ENCODE assay signal across 8 cellular contexts in the genomic region with DNA sequence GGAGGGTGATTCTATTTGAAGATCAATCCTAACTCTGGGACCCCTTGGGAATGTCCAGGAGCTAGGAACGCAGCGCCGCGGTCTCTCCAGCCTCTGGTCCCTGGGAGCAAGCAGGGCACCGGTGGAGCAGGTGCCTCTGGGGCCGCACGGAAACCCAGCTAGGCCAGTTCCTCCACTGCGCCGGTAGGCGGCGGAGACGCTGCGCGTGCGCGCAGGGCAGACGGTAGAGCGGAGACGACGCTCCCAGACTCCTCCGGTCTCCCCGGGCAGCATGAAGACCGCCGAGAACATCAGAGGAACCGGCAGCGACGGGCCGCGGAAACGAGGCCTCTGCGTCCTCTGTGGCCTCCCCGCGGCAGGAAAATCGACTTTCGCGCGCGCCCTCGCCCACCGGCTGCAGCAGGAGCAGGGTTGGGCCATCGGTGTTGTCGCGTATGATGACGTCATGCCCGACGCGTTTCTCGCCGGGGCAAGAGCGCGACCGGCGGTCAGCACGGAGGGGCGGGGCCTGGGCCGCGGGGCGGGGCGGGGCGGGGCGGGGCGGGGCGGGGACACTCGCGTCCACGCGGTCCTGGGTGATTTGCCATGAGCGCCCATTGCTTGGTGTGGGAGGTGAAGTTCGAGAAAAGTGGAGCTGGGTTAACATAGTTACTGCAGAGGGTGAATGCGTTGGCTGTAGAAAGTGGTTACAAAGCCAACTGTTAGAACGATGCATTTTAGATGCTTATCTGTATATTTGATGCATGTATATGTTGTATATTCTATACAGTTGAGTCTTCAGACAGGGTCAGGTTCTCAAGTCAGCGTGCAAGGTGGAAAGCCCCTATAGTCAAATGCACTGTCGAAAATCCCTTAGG. TPM values are rescaled to one million over a fixed set of nuclear protein-coding genes. Genes with fewer than 3 reads are reported as not detected.
DNase-seq lines count a peak whose midpoint lies in the region; ATAC-seq, FAIRE-seq and TF ChIP-seq lines count a peak whose summit lies in the region.

A gene with protein sequence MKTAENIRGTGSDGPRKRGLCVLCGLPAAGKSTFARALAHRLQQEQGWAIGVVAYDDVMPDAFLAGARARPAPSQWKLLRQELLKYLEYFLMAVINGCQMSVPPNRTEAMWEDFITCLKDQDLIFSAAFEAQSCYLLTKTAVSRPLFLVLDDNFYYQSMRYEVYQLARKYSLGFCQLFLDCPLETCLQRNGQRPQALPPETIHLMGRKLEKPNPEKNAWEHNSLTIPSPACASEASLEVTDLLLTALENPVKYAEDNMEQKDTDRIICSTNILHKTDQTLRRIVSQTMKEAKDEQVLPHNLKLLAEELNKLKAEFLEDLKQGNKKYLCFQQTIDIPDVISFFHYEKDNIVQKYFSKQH (plus strand): TSS at position 193 of the 857 bp plus-strand sequence. CDS start 79 bp downstream, at position 272.

- intact Hi-C loops in cardiac septum (cut with DNase I) (loop anchor here (1.0 kb wide), 1 partner anchor 28 kb away; a partner anchor contains a TSS), transverse colon (cut with DNase I; ENCODE audit: low total_unique reads) (loop anchor here (1.0 kb wide), 1 partner anchor 29 kb away; a partner anchor contains a TSS)

- peaks cover 3% of the 10 kb centered on the region for H3K79me1 ChIP-seq in trophoblast cell (ENCODE audit: low read length)

- H3K9ac ChIP-seq in SU-DHL-6 (ENCODE audit: low read length) (peak within 1 kb of the TSS; percentile 76), adipocyte (ENCODE audit: low read length) (peak within 1 kb of the TSS; percentile 92), trophoblast cell (ENCODE audit: low read length) (peak within 1 kb of the TSS; percentile 95)

- TF ChIP-seq CTCF in SU-DHL-6 (IDR thresholded peaks at IDR 0.05; ENCODE audit: insufficient read depth, low read length, poor library complexity, severe bottlenecking) (peak; percentile 54), transverse colon (IDR thresholded peaks at IDR 0.05) (peak; percentile 96 to 100 (median 99))

- peak within 1 kb of the TSS; percentile 98 for H3K4me2 ChIP-seq in SU-DHL-6 (ENCODE audit: low read depth, low read length, poor library complexity, severe bottlenecking)
- peak within 1 kb of the TSS; percentile 81 for H3K4me2 ChIP-seq in trophoblast cell (ENCODE audit: low read length)

- H3K36me3 ChIP-seq in SU-DHL-6 (ENCODE audit: low read length) (no peaks in the 10 kb centered on the region), adipocyte (ENCODE audit: control insufficient read depth, insufficient read depth, low read length, severe bottlenecking) (peaks cover 5% of the 10 kb centered on the region), trophoblast cell (ENCODE audit: control insufficient read depth in 1 of 2, insufficient read depth in 2 of 2, low read length in 2 of 2) (no peaks in the 10 kb centered on the region), transverse colon (no peaks in the 10 kb centered on the region)

- TF ChIP-seq POLR2A in GM12891 (IDR thresholded peaks at IDR 0.05; ENCODE audit: low read depth, low read length) = peak; percentile 83
- peak; percentile 78 for TF ChIP-seq POLR2A in transverse colon (IDR thresholded peaks at IDR 0.05)

- DNase-seq in GM12891 (ENCODE audit: insufficient read length, low spot score) (peak; percentile 91), NCI-H1417 (lab: John Stamatoyannopoulos, UW) (peak; percentile 79 to 93 (median 90)), adipocyte (ENCODE audit: low read depth) (peak; percentile 97), cardiac septum (ENCODE audit: low spot score) (peak; percentile 95), trophoblast cell (peak; percentile 87 to 92), transverse colon (peak; percentile 93)

- H2AK5ac ChIP-seq in trophoblast cell (ENCODE audit: low read length) = no peak within 1 kb of the TSS

- H2BK5ac ChIP-seq in trophoblast cell (ENCODE audit: low read depth, low read length, poor library complexity) = peak within 1 kb of the TSS; percentile 91

- H3K9me3 ChIP-seq in SU-DHL-6 (ENCODE audit: insufficient read depth, low read length) (no peaks in the 10 kb centered on the region), adipocyte (ENCODE audit: control insufficient read depth, low read length) (no peaks in the 10 kb centered on the region), trophoblast cell (ENCODE audit: insufficient read depth, low read depth, low read length) (no peaks in the 10 kb centered on the region), transverse colon (no peaks in the 10 kb centered on the region)

- H3K4me3 ChIP-seq in SU-DHL-6 (ENCODE audit: insufficient read depth, low read length, poor library complexity, severe bottlenecking) = peak within 1 kb of the TSS; percentile 73
- peak within 1 kb of the TSS; percentile 90 for H3K4me3 ChIP-seq in adipocyte (ENCODE audit: low read length)
- H3K4me3 ChIP-seq in trophoblast cell (ENCODE audit: low read depth, low read length) = peak within 1 kb of the TSS; percentile 97
- H3K4me3 ChIP-seq in transverse colon = peak within 1 kb of the TSS; percentile 54 to 94 (median 76)

- peaks cover 14% of the 10 kb centered on the region for H3K4me1 ChIP-seq in adipocyte (ENCODE audit: control insufficient read depth, insufficient read depth, low read length)
- peaks cover 4% of the 10 kb centered on the region in 2 experiments for H3K4me1 ChIP-seq in trophoblast cell (ENCODE audit: control insufficient read depth in 1 of 2, insufficient read depth in 2 of 2, low read length in 2 of 2)
- peaks cover 5 to 14% (median 8%) of the 10 kb centered on the region in 4 donors for H3K4me1 ChIP-seq in transverse colon

- no peaks in the 10 kb centered on the region for H4K20me1 ChIP-seq in SU-DHL-6 (ENCODE audit: low read depth, low read length)

- peak within 1 kb of the TSS; percentile 99 for H2AFZ ChIP-seq in SU-DHL-6 (ENCODE audit: low read depth, low read length, severe bottlenecking)
- H2AFZ ChIP-seq in trophoblast cell (ENCODE audit: insufficient read depth, low read length, poor library complexity) = peak within 1 kb of the TSS; percentile 96

- peak within 1 kb of the TSS; percentile 98 for H4K8ac ChIP-seq in trophoblast cell (ENCODE audit: low read depth, low read length)

- H2BK12ac ChIP-seq in trophoblast cell (ENCODE audit: low read length) = peak within 1 kb of the TSS; percentile 37

- WGBS in trophoblast cell (ENCODE audit: extremely low coverage, insufficient coverage, insufficient read length) = no CpG with 5 or more reads among the region's 73 CpGs
- 1 to 4% methylated on average over 9 to 60 of the region's 73 CpGs for WGBS in transverse colon (ENCODE audit: low coverage in 1 of 2), 2 donors

- in situ Hi-C loops in transverse colon (cut with MboI; ENCODE audit: low pct_ligation_motif_present in 1 of 4, low pct_unique_long_range_greater_than_20kb in 1 of 4, low sequenced_read_pairs in 3 of 4) = no loop called here

- H3K4ac ChIP-seq in trophoblast cell (ENCODE audit: low read depth, low read length) = peak within 1 kb of the TSS; percentile 91

- peak within 1 kb of the TSS; percentile 96 for H3K14ac ChIP-seq in trophoblast cell (ENCODE audit: low read length)

- H3K79me2 ChIP-seq in SU-DHL-6 (ENCODE audit: insufficient read depth, low read length) = no peaks in the 10 kb centered on the region
- H3K79me2 ChIP-seq in trophoblast cell (ENCODE audit: control insufficient read depth, insufficient read depth, low read length, poor library complexity) = peaks cover 2% of the 10 kb centered on the region

- H4K12ac ChIP-seq in trophoblast cell (ENCODE audit: low read depth, low read length) = peak within 1 kb of the TSS; percentile 99

- ATAC-seq in HG02798 (IDR thresholded peaks at IDR 0.05; ENCODE audit: poor library complexity, unreplicated experiment) = peak; percentile 98

- H3K9me2 ChIP-seq in SU-DHL-6 (replicated peaks; ENCODE audit: insufficient read depth, low read length) = no peaks in the 10 kb centered on the region

- no peak for TF ChIP-seq EP300 in transverse colon (IDR thresholded peaks at IDR 0.05; ENCODE audit: low read depth)

- H3F3A ChIP-seq in SU-DHL-6 (ENCODE audit: insufficient read depth) = no peaks in the 10 kb centered on the region

- H3K27ac ChIP-seq in SU-DHL-6 (ENCODE audit: low read depth, low read length) (peak within 1 kb of the TSS; percentile 76), trophoblast cell (ENCODE audit: low read depth, low read length) (peak within 1 kb of the TSS; percentile 80), transverse colon (peak within 1 kb of the TSS; percentile 86 to 96 (median 94))

- H4K91ac ChIP-seq in trophoblast cell (ENCODE audit: low read depth, low read length) = peak within 1 kb of the TSS; percentile 97

- peak within 1 kb of the TSS; percentile 99 for H2BK120ac ChIP-seq in trophoblast cell (ENCODE audit: insufficient read depth, low read length, poor library complexity)

- no peak within 1 kb of the TSS for H3K23ac ChIP-seq in trophoblast cell (ENCODE audit: low read length)

- H3K27me3 ChIP-seq in SU-DHL-6 (ENCODE audit: low read length) = no peaks in the 10 kb centered on the region
- H3K27me3 ChIP-seq in adipocyte (replicated peaks; ENCODE audit: control insufficient read depth, insufficient read depth, low read length) = no peaks in the 10 kb centered on the region
- no peaks in the 10 kb centered on the region for H3K27me3 ChIP-seq in trophoblast cell (ENCODE audit: insufficient read depth, low read length)
- no peaks in the 10 kb centered on the region for H3K27me3 ChIP-seq in transverse colon

- peak within 1 kb of the TSS; percentile 99 for H3K18ac ChIP-seq in trophoblast cell (ENCODE audit: low read length)

- peak; percentile 96 for FAIRE-seq in GM12891 (lab: Jason Lieb, UNC)

TF ChIP-seq in GM12891, 5 proteins besides CTCF, POLR2A, EP300 and RAD21:
- TF ChIP-seq POU2F2 (IDR thresholded peaks at IDR 0.05; ENCODE audit: low read depth, low read length) (peak; percentile 70; the same call in 1 of the 2 replicates), SPI1 (IDR thresholded peaks at IDR 0.05; ENCODE audit: low read depth, low read length) (peak; percentile 56), PAX5 (IDR thresholded peaks at IDR 0.05; ENCODE audit: insufficient read depth, low read length, severe bottlenecking) (no peak), TAF1 (IDR thresholded peaks at IDR 0.05; ENCODE audit: low read depth, low read length) (peak; percentile 79), POLR2AphosphoS5 (IDR thresholded peaks at IDR 0.05; ENCODE audit: low read depth, low read length) (peak; percentile 88)

RNA-seq across cellular contexts. Expression of the gene that starts here (rescaled TPM):
- polyA plus RNA-seq in GM12891 (2012; ENCODE audit: low read depth, missing spikeins) = 5.9 TPM
- total RNA-seq in cardiac septum = 2.3 TPM
- 3.0 and 3.7 TPM in 2 replicates for polyA plus RNA-seq in trophoblast cell (2013)
- total RNA-seq in transverse colon = 1 to 10 TPM in 2 of 4 donors, not detected in 2; 2.5 to 2.9 TPM

Comparison
In these comparisons a context has a peak if more than half of its experiments do, and no peak if none do; other contexts are left out.
1. Peak in every context shown above with its lines: DNase-seq, ATAC-seq, H3K4me3 ChIP-seq and H3K27ac ChIP-seq.